Comparison of ENCODE assay signal across 18 cellular contexts in genomic region chr20:32078777-32079176, GRCh38. TPM values are rescaled to one million over a fixed set of nuclear protein-coding genes. Genes with fewer than 3 reads are reported as not detected.
A peak's percentile ranks its signal among the peaks of the same experiment; 100 is the strongest.
DNase-seq lines count a peak whose midpoint lies in the region; ATAC-seq and TF ChIP-seq lines count a peak whose summit lies in the region.
"Had no signal": no experiment of that assay in that cellular context is flagged by ENCODE, and none has a peak within 500 bp of the region (broad histone marks: within the 10 kb centered on the region; RNA-seq: fewer than 3 reads in every experiment).

No MANE protein-coding gene starts in this region.

- no peaks in the 10 kb centered on the region for H3K9me3 Mint-ChIP-seq in CD14-positive monocyte
- H3K9me3 Mint-ChIP-seq in activated naive CD8-positive, alpha-beta T cell treated with anti-CD3 and anti-CD28 coated beads for 36 hours, result no peaks in the 10 kb centered on the region

- no peak overlapping the region for H3K4me3 ChIP-seq in Jurkat, Clone E6-1 (ENCODE audit: low read length)
- H3K4me3 ChIP-seq: MG63, PC-9 had no signal

- H3K27me3 Mint-ChIP-seq in CD14-positive monocyte (ENCODE audit: low read depth in 3 of 3), result peaks cover 0 to 2% (median 0%) of the 10 kb centered on the region in 3 donors
- peaks cover 11% of the 10 kb centered on the region for H3K27me3 Mint-ChIP-seq in activated naive CD8-positive, alpha-beta T cell treated with anti-CD3 and anti-CD28 coated beads for 36 hours

- ATAC-seq in GM19023 (IDR thresholded peaks at IDR 0.05; ENCODE audit: unreplicated experiment) (no peak), HG02759 (IDR thresholded peaks at IDR 0.05; ENCODE audit: unreplicated experiment) (no peak)
- ATAC-seq: T-helper 17 cell had no signal

- H3K27ac Mint-ChIP-seq in CD14-positive monocyte, result peak overlapping the region; percentile 49 to 90 (median 82)
- no peak overlapping the region for H3K27ac Mint-ChIP-seq in activated naive CD8-positive, alpha-beta T cell treated with anti-CD3 and anti-CD28 coated beads for 36 hours
- H3K27ac Mint-ChIP-seq: T-helper 17 cell had no signal

- peak overlapping the region in 1 of 2 donors; percentile 42 for H3K4me3 Mint-ChIP-seq in CD14-positive monocyte
- H3K4me3 Mint-ChIP-seq in activated naive CD8-positive, alpha-beta T cell treated with anti-CD3 and anti-CD28 coated beads for 36 hours, result no peak overlapping the region
- H3K4me3 Mint-ChIP-seq: T-helper 17 cell had no signal

- intact Hi-C loops in CD14-positive monocyte (cut with micrococcal nuclease), result no loop called here

- peaks cover 56% of the 10 kb centered on the region for H3K4me1 Mint-ChIP-seq in CD14-positive monocyte
- no peaks in the 10 kb centered on the region for H3K4me1 Mint-ChIP-seq in activated naive CD8-positive, alpha-beta T cell treated with anti-CD3 and anti-CD28 coated beads for 36 hours

- DNase-seq in CD14-positive monocyte (ENCODE audit: low spot score) (no peak), SKM-1 treated with dmso at 0.1 percent for 144 hours (lab: John Stamatoyannopoulos, UW; ENCODE audit: unreplicated experiment) (peak; percentile 43), medulla oblongata (ENCODE audit: extremely low spot score) (peak; percentile 37), dedifferentiated amniotic fluid mesenchymal stem cell (ENCODE audit: extremely low spot score) (no peak)
- DNase-seq in Jurkat, Clone E6-1 (ENCODE audit: low read depth, low spot score), result peak; percentile 34
- no peak for DNase-seq in activated naive CD8-positive, alpha-beta T cell treated with anti-CD3 and anti-CD28 coated beads for 36 hours
- DNase-seq: ACHN, BE2C, Calu3, MG63, NCI-H1417 treated with DMSO at 0.1 percent for 48 hours, NCI-H2029, NCI-H524, PC-9, SK-N-SH, T-helper 17 cell had no signal

- no peak for TF ChIP-seq CTCF in CD14-positive monocyte (IDR thresholded peaks at IDR 0.05)

- H3K36me3 Mint-ChIP-seq in CD14-positive monocyte, result peaks cover 94 to 100% of the 10 kb centered on the region in 2 donors
- no peaks in the 10 kb centered on the region for H3K36me3 Mint-ChIP-seq in activated naive CD8-positive, alpha-beta T cell treated with anti-CD3 and anti-CD28 coated beads for 36 hours

RNA-seq across cellular contexts. Expression of gene HCK, which starts 26.7 kb away (rescaled TPM):
- polyA plus RNA-seq in CD14-positive monocyte, result 100 to 1,000 TPM; 526 to 688 TPM
- polyA plus RNA-seq in Jurkat, Clone E6-1 (2012; ENCODE audit: insufficient read depth, insufficient read length), result 8.9 TPM
- total RNA-seq in activated naive CD8-positive, alpha-beta T cell treated with anti-CD3 and anti-CD28 coated beads for 36 hours, result not detected
- total RNA-seq: Calu3, PC-9 had no signal
- polyA plus RNA-seq: SK-N-SH had no signal

RNA-seq across cellular contexts. Expression of gene TM9SF4, which starts 30.7 kb away (rescaled TPM):
- 10 to 100 TPM; 49.7 to 78.5 TPM for polyA plus RNA-seq in CD14-positive monocyte
- 24.2 TPM for polyA plus RNA-seq in Jurkat, Clone E6-1 (2012; ENCODE audit: insufficient read depth, insufficient read length)
- 10 to 100 TPM; 39.2 to 42.5 TPM for total RNA-seq in activated naive CD8-positive, alpha-beta T cell treated with anti-CD3 and anti-CD28 coated beads for 36 hours

Comparison
In these comparisons a context has a peak if more than half of its experiments do, and no peak if none do; other contexts are left out.
1. DNase-seq: peak in Jurkat, Clone E6-1 (single experiment), SKM-1 treated with dmso at 0.1 percent for 144 hours (single experiment) and medulla oblongata (single experiment); none in CD14-positive monocyte (single experiment), dedifferentiated amniotic fluid mesenchymal stem cell (single experiment) and activated naive CD8-positive, alpha-beta T cell treated with anti-CD3 and anti-CD28 coated beads for 36 hours (single experiment).